In the genomic region with DNA sequence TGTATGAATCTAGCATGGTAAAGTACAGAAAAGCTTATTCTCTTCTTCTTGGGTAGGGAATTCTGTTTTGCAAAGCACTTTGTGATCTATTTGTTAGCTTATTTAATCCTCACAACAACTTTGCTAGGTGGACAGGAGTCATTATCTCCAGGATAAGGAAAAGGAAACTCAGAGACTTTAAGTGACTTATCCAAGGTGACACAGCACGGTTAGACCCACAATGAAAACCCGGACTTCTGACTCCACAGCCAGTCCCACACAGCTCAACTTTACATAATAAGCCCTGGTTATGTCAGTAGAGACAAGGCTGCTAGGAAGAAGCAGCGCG, we compare ENCODE assay signal across 8 cellular contexts. TPM values are rescaled to one million over a fixed set of nuclear protein-coding genes. Genes with fewer than 3 reads are reported as not detected.
DNase-seq lines count a peak whose midpoint lies in the region; ATAC-seq and TF ChIP-seq lines count a peak whose summit lies in the region.

No MANE protein-coding gene starts in this region.

- H3K36me3 ChIP-seq in sigmoid colon, result peaks cover 0 to 22% (median 5%) of the 10 kb centered on the region in 4 donors

- H3K27ac ChIP-seq in sigmoid colon, result peak overlapping the region; percentile 89 to 94 (median 90)

- intact Hi-C loops in sigmoid colon (cut with DNase I), result loop anchor here (5.0 to 10.0 kb wide), 4 partner anchors 33 to 501 kb away; a partner anchor contains a TSS

- no peaks in the 10 kb centered on the region for H3K27me3 Mint-ChIP-seq in T-cell

- no peaks in the 10 kb centered on the region for H3K9me3 ChIP-seq in sigmoid colon

- CTCF ChIA-PET in T-cell (lab: Charles Lee), result interaction anchor here (0.6 to 2.9 kb wide), 25 partner anchors 26 to 1969 kb away, joined by 3 to 46 read pairs (median 4); a partner anchor contains a TSS

- peaks cover 0 to 46% (median 36%) of the 10 kb centered on the region in 4 donors for H3K4me1 ChIP-seq in sigmoid colon

- H3K27ac Mint-ChIP-seq in T-cell, result peak overlapping the region; percentile 94 to 97

- 0 to 4% methylated on average over 4 of the region's 4 CpGs for WGBS in sigmoid colon, 2 donors

- H3K4me3 Mint-ChIP-seq in T-cell, result peak overlapping the region in 2 of 3 donors; percentile 94 to 96

- H3K36me3 Mint-ChIP-seq in T-cell, result peaks cover 4% of the 10 kb centered on the region

- no peak for ATAC-seq in T-cell (replicated peaks in 1 of 4)
- ATAC-seq in GM21825 (IDR thresholded peaks at IDR 0.05; ENCODE audit: unreplicated experiment), result no peak

- no peak for TF ChIP-seq EP300 in sigmoid colon (IDR thresholded peaks at IDR 0.05)

- POLR2A ChIA-PET in T-cell (lab: Charles Lee), result interaction anchor here (0.6 to 1.6 kb wide), 15 partner anchors 28 to 502 kb away, joined by 3 to 21 read pairs (median 4); a partner anchor contains a TSS

- peaks cover 9 to 10% (median 9%) of the 10 kb centered on the region in 3 donors for H3K4me1 Mint-ChIP-seq in T-cell

- TF ChIP-seq POLR2A in sigmoid colon (IDR thresholded peaks at IDR 0.05), result no peak

- no peaks in the 10 kb centered on the region for H3K27me3 ChIP-seq in sigmoid colon

- no peaks in the 10 kb centered on the region for H3K9me3 Mint-ChIP-seq in T-cell

- TF ChIP-seq CTCF in GM12875 (IDR thresholded peaks at IDR 0.05; ENCODE audit: borderline replicate concordance, insufficient read depth, low read depth, low read length) (no peak), fibroblast of villous mesenchyme (IDR thresholded peaks at IDR 0.05; ENCODE audit: insufficient read depth, low read depth, low read length) (no peak), sigmoid colon (IDR thresholded peaks at IDR 0.05) (no peak)

- H3K4me3 ChIP-seq in GM12875 (ENCODE audit: low read depth, low read length) (peak overlapping the region; percentile 65), fibroblast of villous mesenchyme (ENCODE audit: low read depth, low read length) (peak overlapping the region; percentile 92), sigmoid colon (peak overlapping the region; percentile 62 to 88 (median 76))

- DNase-seq in T-cell, result no peak
- no peak for DNase-seq in fibroblast of villous mesenchyme (ENCODE audit: low read depth)
- DNase-seq in sigmoid colon, result no peak
- DNase-seq in NCI-H2171 treated with DMSO at 0.1 percent for 48 hours (lab: John Stamatoyannopoulos, UW), result no peak
- DNase-seq in NCI-H128 (lab: John Stamatoyannopoulos, UW; ENCODE audit: unreplicated experiment), result no peak
- no peak for DNase-seq in activated gamma-delta T cell treated with Interleukin-2 at 50 U/mL for 16 hours

RNA-seq across cellular contexts. Expression of a gene that starts 0.4 kb away (rescaled TPM):
- total RNA-seq in T-cell (10 to 100 TPM; 59.3 to 79.6 (median 73.6) TPM), fibroblast of villous mesenchyme (41.0 and 45.4 TPM in 2 replicates), sigmoid colon (100 to 1,000 TPM in 2 of 4 donors, 10 to 100 TPM in 2; 72.3 to 148 (median 113) TPM)
- 100 to 1,000 TPM; 258 to 335 (median 329) TPM for polyA plus RNA-seq in sigmoid colon
